In the genomic region with DNA sequence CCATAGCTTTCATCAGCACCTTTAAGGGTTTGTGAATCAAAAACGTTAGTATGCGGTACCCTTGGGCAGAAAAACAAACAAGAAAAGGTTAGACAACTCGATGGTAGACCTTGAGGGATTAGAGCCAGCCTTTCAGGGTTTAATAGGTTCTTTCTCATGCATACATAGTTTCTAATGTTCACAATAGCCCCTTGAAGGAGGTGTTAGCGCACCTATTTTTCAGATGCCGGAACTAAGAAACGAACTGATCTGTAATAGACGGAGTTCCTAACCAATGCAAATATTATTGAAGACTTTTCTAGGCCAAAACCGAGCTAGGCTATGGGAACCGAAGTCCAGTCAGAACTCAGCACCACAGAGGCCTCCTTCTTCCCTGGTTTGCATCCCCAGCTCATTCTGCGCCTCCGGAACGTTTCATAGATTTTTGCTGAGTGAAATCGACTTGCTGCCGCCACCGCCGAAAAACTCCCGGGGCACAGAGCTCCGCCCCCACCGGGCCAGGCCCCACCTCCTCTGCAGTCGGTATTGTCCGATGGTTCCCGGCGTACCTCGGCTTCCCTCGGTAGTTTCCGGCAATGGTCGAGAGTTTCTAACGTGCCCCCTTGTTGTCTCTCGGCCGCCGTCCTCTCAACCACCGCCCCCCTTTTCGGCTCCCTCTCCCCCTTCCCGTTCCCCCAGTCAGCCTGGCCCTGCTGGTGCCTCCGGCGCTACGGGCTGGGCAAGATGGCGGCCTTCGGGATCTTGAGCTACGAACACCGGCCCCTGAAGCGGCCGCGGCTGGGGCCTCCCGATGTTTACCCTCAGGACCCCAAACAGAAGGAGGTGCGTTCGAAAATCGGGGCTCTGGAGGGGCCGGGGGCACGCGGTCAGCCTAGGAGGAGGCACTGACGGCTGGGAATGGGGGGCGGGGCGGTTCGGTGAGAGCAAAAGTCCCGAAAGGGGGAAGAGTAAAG, we compare ENCODE assay signal across 8 cellular contexts. TPM values are rescaled to one million over a fixed set of nuclear protein-coding genes. Genes with fewer than 3 reads are reported as not detected.
A peak's percentile ranks its signal among the peaks of the same experiment; 100 is the strongest.
DNase-seq lines count a peak whose midpoint lies in the region; ATAC-seq and TF ChIP-seq lines count a peak whose summit lies in the region.

Gene MED12 (plus strand): TSS at position 565 of the 953 bp plus-strand sequence. CDS start 159 bp downstream, at position 724.

- no peak within 1 kb of the TSS for H3K27ac ChIP-seq in HUES6 (ENCODE audit: low read depth, low read length)

- DNase-seq in D341Med (ENCODE audit: low spot score) (peak; percentile 89), OCI-M1 (lab: John Stamatoyannopoulos, UW) (peak; percentile 88), epithelial cell of proximal tubule (ENCODE audit: low read depth) (no peak), mucosa of gallbladder (ENCODE audit: low spot score) (peak; percentile 84)
- DNase-seq in activated T-cell treated with anti-CD3 and anti-CD28 coated beads, Interleukin-2, amount 50 U/mL, for 1 hour, result peak; percentile 85
- DNase-seq in stimulated activated CD8-positive, alpha-beta memory T cell treated with anti-CD3 and anti-CD28 coated beads, Interleukin-4, amount 100 ng/mL, for 24 hours (ENCODE audit: low read depth), result peak; percentile 80

- peaks cover 11% of the 10 kb centered on the region for H3K4me1 ChIP-seq in HUES6 (ENCODE audit: control insufficient read depth, insufficient read depth, low read length)

- H3K4me3 ChIP-seq in HUES6 (ENCODE audit: low read depth, low read length), result peak within 1 kb of the TSS; percentile 65
- peak within 1 kb of the TSS; percentile 70 for H3K4me3 ChIP-seq in epithelial cell of proximal tubule (ENCODE audit: low read depth, low read length)

- H3K9ac ChIP-seq in HUES6 (ENCODE audit: low read length), result peak within 1 kb of the TSS; percentile 72

- peak; percentile 97 for ATAC-seq in GM21390 (IDR thresholded peaks at IDR 0.05; ENCODE audit: unreplicated experiment)

- H3K9me3 ChIP-seq in HUES6 (ENCODE audit: control insufficient read depth, insufficient read depth, low read depth, low read length), result peaks cover 3% of the 10 kb centered on the region; the same call in 1 of the 2 replicates

- peaks cover 64% of the 10 kb centered on the region for H3K27me3 ChIP-seq in HUES6 (ENCODE audit: control insufficient read depth, insufficient read depth, low read length)

- no peak for TF ChIP-seq CTCF in epithelial cell of proximal tubule (conservative IDR thresholded peaks at IDR 0.05; ENCODE audit: low read depth, low read length)

- H3K36me3 ChIP-seq in HUES6 (ENCODE audit: control insufficient read depth, insufficient read depth, low read length), result peaks cover 34% of the 10 kb centered on the region

RNA-seq across cellular contexts. Expression of gene MED12, which starts in this region (rescaled TPM):
- total RNA-seq in epithelial cell of proximal tubule (13.4 and 14.9 TPM in 2 replicates), mucosa of gallbladder (43.2 TPM)
